ENCODE assay signal across 8 cellular contexts in genomic region chr11:65436412-65437032, GRCh38. TPM values are rescaled to one million over a fixed set of nuclear protein-coding genes. Genes with fewer than 3 reads are reported as not detected.
DNase-seq lines count a peak whose midpoint lies in the region; ATAC-seq and TF ChIP-seq lines count a peak whose summit lies in the region.

No MANE protein-coding gene starts in this region.

- CTCF ChIA-PET in HCT116 (lab: Charles Lee), result no interaction called here

- H3K9me2 ChIP-seq in HCT116 (ENCODE audit: insufficient read depth), result no peaks in the 10 kb centered on the region

- intact Hi-C loops in HCT116 (cut with micrococcal nuclease), result no loop called here
- intact Hi-C loops in activated T-helper 2 cell treated with anti-CD3 and anti-CD28 coated beads, Interferon-gamma antibody, Interleukin-2, Interleukin-4, amounts not matched to agents 10 μg/mL and 5 μg/mL and 100 μg/mL, durations not matched to agents 14 hours and 24 hours and 36 hours (cut with micrococcal nuclease), result no loop called here
- intact Hi-C loops in left cardiac atrium (cut with DNase I), result no loop called here
- intact Hi-C loops in spleen (cut with DNase I; ENCODE audit: low total_unique reads), result no loop called here

- TF ChIP-seq CTCF in HCT116 (IDR thresholded peaks at IDR 0.05 in 2 of 3, conservative IDR thresholded peaks at IDR 0.05 in 1 of 3; ENCODE audit: borderline replicate concordance in 1 of 3, insufficient read depth in 1 of 3, low read depth in 2 of 3, low read length in 2 of 3), result no peak
- no peak for TF ChIP-seq CTCF in spleen (IDR thresholded peaks at IDR 0.05 in 8 of 11, conservative IDR thresholded peaks at IDR 0.05 in 3 of 11)

- H3K27me3 ChIP-seq in HCT116 (ENCODE audit: insufficient read depth, low read length), result no peaks in the 10 kb centered on the region
- no peaks in the 10 kb centered on the region for H3K27me3 ChIP-seq in spleen (replicated peaks in 1 of 7)

- ATAC-seq in HCT116 (no peak), left cardiac atrium (peak in 1 of 2 donors; percentile 1)

- H3K4me3 ChIP-seq in HCT116 (replicated peaks in 1 of 2; ENCODE audit: low read depth in 1 of 2, low read length in 2 of 2) (no peak overlapping the region), spleen (peak overlapping the region in 1 of 8 donors; percentile 39)

- H2AFZ ChIP-seq in HCT116 (ENCODE audit: low read depth, low read length, poor library complexity, severe bottlenecking), result no peak overlapping the region

- H3K4me3 Mint-ChIP-seq in activated T-helper 2 cell treated with anti-CD3 and anti-CD28 coated beads, Interferon-gamma antibody, Interleukin-2, Interleukin-4, amounts not matched to agents 10 μg/mL and 5 μg/mL and 100 μg/mL, durations not matched to agents 14 hours and 24 hours and 36 hours (ENCODE audit: low read depth), result no peak overlapping the region

- no peak overlapping the region for H3K9ac ChIP-seq in HCT116 (ENCODE audit: low read length)

- POLR2A ChIA-PET in HCT116 (lab: Charles Lee), result interaction anchor here (0.8 to 1.4 kb wide), 6 partner anchors 9 to 70 kb away, joined by 3 to 6 read pairs (median 4); partner anchors contain the start of gene MALAT1

- RAD21 ChIA-PET in HCT116 (lab: Charles Lee; ENCODE audit: low non-redundant PET in 1 of 2, low total read pairs in 2 of 2, uncharacterized antibody in 2 of 2, unreplicated experiment in 2 of 2), result no interaction called here

- peaks cover 74% of the 10 kb centered on the region for H3K4me1 Mint-ChIP-seq in activated T-helper 2 cell treated with anti-CD3 and anti-CD28 coated beads, Interferon-gamma antibody, Interleukin-2, Interleukin-4, amounts not matched to agents 10 μg/mL and 5 μg/mL and 100 μg/mL, durations not matched to agents 14 hours and 24 hours and 36 hours (ENCODE audit: low read depth)

- H3K9me3 ChIP-seq in HCT116 (ENCODE audit: control insufficient read depth in 1 of 2, insufficient read depth in 1 of 2, low read depth in 1 of 2, low read length in 2 of 2) (no peaks in the 10 kb centered on the region), spleen (no peaks in the 10 kb centered on the region)

- BruUV-seq in HCT116 (replicated peaks; lab: Mats Ljungman, UMichigan), result no TSS peak

- H4K20me1 ChIP-seq in HCT116 (ENCODE audit: insufficient read depth), result no peaks in the 10 kb centered on the region

- H3K27ac ChIP-seq in HCT116 (ENCODE audit: low read depth, low read length) (peak overlapping the region; percentile 19; the same call in 1 of the 2 replicates), spleen (peak overlapping the region in 6 of 8 donors; percentile 17 to 100 (median 98))

- WGBS in spleen, 5 donors, result 79 to 94% (median 89%) methylated on average over 5 of the region's 5 CpGs

- no peak overlapping the region for H3K4me2 ChIP-seq in HCT116 (ENCODE audit: low read length)

- H3K36me3 ChIP-seq in HCT116 (ENCODE audit: control insufficient read depth in 1 of 2, insufficient read depth in 2 of 2, low read length in 2 of 2) (peaks cover 0 to 28% of the 10 kb centered on the region in 2 experiments; a peak in 2 of 4 replicates), spleen (peaks cover 0 to 100% (median 46%) of the 10 kb centered on the region in 6 donors)

- peaks cover 83% of the 10 kb centered on the region for H3K36me3 Mint-ChIP-seq in activated T-helper 2 cell treated with anti-CD3 and anti-CD28 coated beads, Interferon-gamma antibody, Interleukin-2, Interleukin-4, amounts not matched to agents 10 μg/mL and 5 μg/mL and 100 μg/mL, durations not matched to agents 14 hours and 24 hours and 36 hours (ENCODE audit: low read depth)

- peak overlapping the region; percentile 13 for H3K27ac Mint-ChIP-seq in activated T-helper 2 cell treated with anti-CD3 and anti-CD28 coated beads, Interferon-gamma antibody, Interleukin-2, Interleukin-4, amounts not matched to agents 10 μg/mL and 5 μg/mL and 100 μg/mL, durations not matched to agents 14 hours and 24 hours and 36 hours

- H3K9me3 Mint-ChIP-seq in activated T-helper 2 cell treated with anti-CD3 and anti-CD28 coated beads, Interferon-gamma antibody, Interleukin-2, Interleukin-4, amounts not matched to agents 10 μg/mL and 5 μg/mL and 100 μg/mL, durations not matched to agents 14 hours and 24 hours and 36 hours, result no peaks in the 10 kb centered on the region

- TF ChIP-seq POLR2A in HCT116 (IDR thresholded peaks at IDR 0.05; ENCODE audit: borderline replicate concordance, extremely low read depth, insufficient read depth, insufficient read length) (no peak), spleen (IDR thresholded peaks at IDR 0.05) (no peak)

- peaks cover 41% of the 10 kb centered on the region for H3K79me2 ChIP-seq in HCT116 (ENCODE audit: insufficient read depth, low read length)

- DNase-seq in HCT116 (ENCODE audit: low read depth, low spot score) (no peak), left cardiac atrium (peak; percentile 30), spleen (no peak), NCI-H1105 (lab: John Stamatoyannopoulos, UW) (no peak), NAMALWA (ENCODE audit: low spot score) (no peak), DMS79 treated with DMSO at 0.1 percent for 48 hours (lab: John Stamatoyannopoulos, UW) (no peak), GOT3 (lab: John Stamatoyannopoulos, UW) (no peak)
- no peak for DNase-seq in activated T-helper 2 cell treated with anti-CD3 and anti-CD28 coated beads, Interferon-gamma antibody, Interleukin-2, Interleukin-4, amounts not matched to agents 10 μg/mL and 5 μg/mL and 100 μg/mL, durations not matched to agents 14 hours and 24 hours and 36 hours (ENCODE audit: low spot score)

- H3K27me3 Mint-ChIP-seq in activated T-helper 2 cell treated with anti-CD3 and anti-CD28 coated beads, Interferon-gamma antibody, Interleukin-2, Interleukin-4, amounts not matched to agents 10 μg/mL and 5 μg/mL and 100 μg/mL, durations not matched to agents 14 hours and 24 hours and 36 hours (ENCODE audit: low read depth), result no peaks in the 10 kb centered on the region

- TF ChIP-seq RAD21 in HCT116 (IDR thresholded peaks at IDR 0.05; ENCODE audit: low read depth), result no peak

- H3K4me1 ChIP-seq in HCT116 (ENCODE audit: control insufficient read depth in 1 of 2, insufficient read depth in 2 of 2, low read length in 2 of 2), result peaks cover 12 to 16% of the 10 kb centered on the region in 2 experiments; a peak in 3 of 4 replicates
- peaks cover 41 to 100% (median 95%) of the 10 kb centered on the region in 6 donors for H3K4me1 ChIP-seq in spleen

TF ChIP-seq in HCT116, 20 proteins besides CTCF, POLR2A, EP300 and RAD21:
- no peak for TF ChIP-seq ZNF274 (IDR thresholded peaks at IDR 0.05; ENCODE audit: low read depth, low read length)
- 0 out of 2 replicates have a peak, but pooled peaks have one; percentile 2 for TF ChIP-seq MAX (IDR thresholded peaks at IDR 0.05)
TF ChIP-seq in HCT116: peak in this region for 1.

RNA-seq across cellular contexts. Expression of gene NEAT1, which starts 13.9 kb away (rescaled TPM):
- 564 TPM for total RNA-seq in HCT116 (2021; ENCODE audit: unreplicated experiment)
- polyA plus RNA-seq in HCT116 (2012), result 181 and 274 TPM in 2 replicates
- 422 and 430 TPM in 2 replicates for total RNA-seq in activated T-helper 2 cell treated with anti-CD3 and anti-CD28 coated beads, Interferon-gamma antibody, Interleukin-2, Interleukin-4, amounts not matched to agents 10 μg/mL and 5 μg/mL and 100 μg/mL, durations not matched to agents 14 hours and 24 hours and 36 hours
- 100 to 1,000 TPM; 405 to 657 TPM for total RNA-seq in left cardiac atrium
- total RNA-seq in spleen, result 1,000 to 10,000 TPM in 2 of 7 donors, 100 to 1,000 TPM in 5; 266 to 1,804 (median 799) TPM
- polyA plus RNA-seq in spleen, result 1,000 to 10,000 TPM in 2 of 3 donors, 100 to 1,000 TPM in 1; 526 to 1,090 (median 1,018) TPM

RNA-seq across cellular contexts. Expression of gene FRMD8, which starts 50.1 kb away (rescaled TPM):
- total RNA-seq in HCT116 (2021; ENCODE audit: unreplicated experiment) (35.8 TPM), left cardiac atrium (10 to 100 TPM; 13.4 to 21.5 TPM), spleen (100 to 1,000 TPM in 3 of 7 donors, 10 to 100 TPM in 4; 65.4 to 128 (median 99.5) TPM)
- polyA plus RNA-seq in HCT116 (2012), result 12.9 and 20.6 TPM in 2 replicates
- 39.7 and 39.8 TPM in 2 replicates for total RNA-seq in activated T-helper 2 cell treated with anti-CD3 and anti-CD28 coated beads, Interferon-gamma antibody, Interleukin-2, Interleukin-4, amounts not matched to agents 10 μg/mL and 5 μg/mL and 100 μg/mL, durations not matched to agents 14 hours and 24 hours and 36 hours
- polyA plus RNA-seq in spleen, result 10 to 100 TPM; 19.3 to 32.0 (median 23.4) TPM

RNA-seq across cellular contexts. Expression of gene SLC25A45, which starts 54.1 kb away (rescaled TPM):
- total RNA-seq in HCT116 (2021; ENCODE audit: unreplicated experiment), result 3.9 TPM
- 2.0 and 2.3 TPM in 2 replicates for polyA plus RNA-seq in HCT116 (2012)
- 14.6 and 16.3 TPM in 2 replicates for total RNA-seq in activated T-helper 2 cell treated with anti-CD3 and anti-CD28 coated beads, Interferon-gamma antibody, Interleukin-2, Interleukin-4, amounts not matched to agents 10 μg/mL and 5 μg/mL and 100 μg/mL, durations not matched to agents 14 hours and 24 hours and 36 hours
- 1 to 10 TPM; 4.1 to 7.2 TPM for total RNA-seq in left cardiac atrium
- total RNA-seq in spleen, result 10 to 100 TPM; 11.6 to 33.4 (median 25.7) TPM
- 10 to 100 TPM; 14.1 to 26.2 (median 24.1) TPM for polyA plus RNA-seq in spleen
